3 cellular contexts compared by ENCODE assay signal in the genomic region with DNA sequence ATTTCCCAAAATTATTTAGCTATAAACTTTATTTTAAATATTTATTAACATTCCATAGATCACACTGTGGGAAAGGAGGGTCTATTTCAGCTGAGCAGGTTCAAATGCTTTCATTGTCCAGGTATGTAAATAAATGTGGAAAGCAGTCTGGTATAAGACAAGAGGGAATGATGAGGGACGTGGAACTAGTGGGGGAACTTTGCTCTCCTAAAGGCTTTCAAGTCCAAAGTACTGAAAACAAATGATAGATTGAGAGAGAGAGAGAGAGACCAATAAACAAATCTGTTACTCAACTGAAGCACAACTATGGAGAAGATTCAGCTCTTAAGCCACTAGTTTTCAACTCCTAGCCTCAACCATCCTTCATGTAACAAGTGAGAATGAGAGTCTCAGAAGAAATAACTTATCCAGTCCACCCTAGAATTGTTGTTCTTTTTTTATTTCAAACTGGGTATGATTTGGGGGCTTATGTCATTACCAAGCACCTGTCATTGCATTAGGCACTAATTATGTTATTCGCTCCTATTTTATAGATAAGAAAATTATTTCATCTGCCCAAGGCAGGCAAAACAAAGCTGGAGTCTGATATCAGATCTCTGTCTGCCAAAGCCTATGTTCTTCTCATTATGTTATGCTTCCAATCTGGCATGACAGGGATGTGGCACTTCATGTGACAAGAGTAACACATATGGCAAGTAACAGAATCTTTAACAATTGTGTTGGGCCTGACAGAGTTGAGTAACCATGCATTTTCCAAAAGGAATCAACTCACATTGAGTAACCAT.
TF ChIP-seq lines count a peak whose summit lies in the region.

No MANE protein-coding gene starts in this region.

TF ChIP-seq in liver, 16 proteins besides CTCF, POLR2A, EP300 and RAD21 (continued from another document):
- TF ChIP-seq, protein P1, sequence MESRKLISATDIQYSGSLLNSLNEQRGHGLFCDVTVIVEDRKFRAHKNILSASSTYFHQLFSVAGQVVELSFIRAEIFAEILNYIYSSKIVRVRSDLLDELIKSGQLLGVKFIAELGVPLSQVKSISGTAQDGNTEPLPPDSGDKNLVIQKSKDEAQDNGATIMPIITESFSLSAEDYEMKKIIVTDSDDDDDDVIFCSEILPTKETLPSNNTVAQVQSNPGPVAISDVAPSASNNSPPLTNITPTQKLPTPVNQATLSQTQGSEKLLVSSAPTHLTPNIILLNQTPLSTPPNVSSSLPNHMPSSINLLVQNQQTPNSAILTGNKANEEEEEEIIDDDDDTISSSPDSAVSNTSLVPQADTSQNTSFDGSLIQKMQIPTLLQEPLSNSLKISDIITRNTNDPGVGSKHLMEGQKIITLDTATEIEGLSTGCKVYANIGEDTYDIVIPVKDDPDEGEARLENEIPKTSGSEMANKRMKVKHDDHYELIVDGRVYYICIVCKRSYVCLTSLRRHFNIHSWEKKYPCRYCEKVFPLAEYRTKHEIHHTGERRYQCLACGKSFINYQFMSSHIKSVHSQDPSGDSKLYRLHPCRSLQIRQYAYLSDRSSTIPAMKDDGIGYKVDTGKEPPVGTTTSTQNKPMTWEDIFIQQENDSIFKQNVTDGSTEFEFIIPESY (IDR thresholded peaks at IDR 0.05): peak; percentile 44
- TF ChIP-seq HNF4A (conservative IDR thresholded peaks at IDR 0.05): peak; percentile 90 to 94
- TF ChIP-seq YY1 (IDR thresholded peaks at IDR 0.05): peak; percentile 37
- TF ChIP-seq, protein P2, sequence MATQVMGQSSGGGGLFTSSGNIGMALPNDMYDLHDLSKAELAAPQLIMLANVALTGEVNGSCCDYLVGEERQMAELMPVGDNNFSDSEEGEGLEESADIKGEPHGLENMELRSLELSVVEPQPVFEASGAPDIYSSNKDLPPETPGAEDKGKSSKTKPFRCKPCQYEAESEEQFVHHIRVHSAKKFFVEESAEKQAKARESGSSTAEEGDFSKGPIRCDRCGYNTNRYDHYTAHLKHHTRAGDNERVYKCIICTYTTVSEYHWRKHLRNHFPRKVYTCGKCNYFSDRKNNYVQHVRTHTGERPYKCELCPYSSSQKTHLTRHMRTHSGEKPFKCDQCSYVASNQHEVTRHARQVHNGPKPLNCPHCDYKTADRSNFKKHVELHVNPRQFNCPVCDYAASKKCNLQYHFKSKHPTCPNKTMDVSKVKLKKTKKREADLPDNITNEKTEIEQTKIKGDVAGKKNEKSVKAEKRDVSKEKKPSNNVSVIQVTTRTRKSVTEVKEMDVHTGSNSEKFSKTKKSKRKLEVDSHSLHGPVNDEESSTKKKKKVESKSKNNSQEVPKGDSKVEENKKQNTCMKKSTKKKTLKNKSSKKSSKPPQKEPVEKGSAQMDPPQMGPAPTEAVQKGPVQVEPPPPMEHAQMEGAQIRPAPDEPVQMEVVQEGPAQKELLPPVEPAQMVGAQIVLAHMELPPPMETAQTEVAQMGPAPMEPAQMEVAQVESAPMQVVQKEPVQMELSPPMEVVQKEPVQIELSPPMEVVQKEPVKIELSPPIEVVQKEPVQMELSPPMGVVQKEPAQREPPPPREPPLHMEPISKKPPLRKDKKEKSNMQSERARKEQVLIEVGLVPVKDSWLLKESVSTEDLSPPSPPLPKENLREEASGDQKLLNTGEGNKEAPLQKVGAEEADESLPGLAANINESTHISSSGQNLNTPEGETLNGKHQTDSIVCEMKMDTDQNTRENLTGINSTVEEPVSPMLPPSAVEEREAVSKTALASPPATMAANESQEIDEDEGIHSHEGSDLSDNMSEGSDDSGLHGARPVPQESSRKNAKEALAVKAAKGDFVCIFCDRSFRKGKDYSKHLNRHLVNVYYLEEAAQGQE (IDR thresholded peaks at IDR 0.05): peak; percentile 81
- no peak for TF ChIP-seq FOXA1 (IDR thresholded peaks at IDR 0.05)
- no peak for TF ChIP-seq TAF1 (conservative IDR thresholded peaks at IDR 0.05)
- no peak for TF ChIP-seq EGR1 (IDR thresholded peaks at IDR 0.05; ENCODE audit: low read depth in 2 of 2)
- TF ChIP-seq JUND (IDR thresholded peaks at IDR 0.05): peak in 1 of 2 donors; percentile 51
- TF ChIP-seq, protein P3, sequence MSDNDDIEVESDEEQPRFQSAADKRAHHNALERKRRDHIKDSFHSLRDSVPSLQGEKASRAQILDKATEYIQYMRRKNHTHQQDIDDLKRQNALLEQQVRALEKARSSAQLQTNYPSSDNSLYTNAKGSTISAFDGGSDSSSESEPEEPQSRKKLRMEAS (IDR thresholded peaks at IDR 0.05): peak; percentile 35
- TF ChIP-seq, protein P4, sequence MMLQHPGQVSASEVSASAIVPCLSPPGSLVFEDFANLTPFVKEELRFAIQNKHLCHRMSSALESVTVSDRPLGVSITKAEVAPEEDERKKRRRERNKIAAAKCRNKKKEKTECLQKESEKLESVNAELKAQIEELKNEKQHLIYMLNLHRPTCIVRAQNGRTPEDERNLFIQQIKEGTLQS (IDR thresholded peaks at IDR 0.05): no peak

TF ChIP-seq in HepG2, 621 proteins besides CTCF, POLR2A, EP300 and RAD21 (continued from another document):
- TF ChIP-seq, protein P5, sequence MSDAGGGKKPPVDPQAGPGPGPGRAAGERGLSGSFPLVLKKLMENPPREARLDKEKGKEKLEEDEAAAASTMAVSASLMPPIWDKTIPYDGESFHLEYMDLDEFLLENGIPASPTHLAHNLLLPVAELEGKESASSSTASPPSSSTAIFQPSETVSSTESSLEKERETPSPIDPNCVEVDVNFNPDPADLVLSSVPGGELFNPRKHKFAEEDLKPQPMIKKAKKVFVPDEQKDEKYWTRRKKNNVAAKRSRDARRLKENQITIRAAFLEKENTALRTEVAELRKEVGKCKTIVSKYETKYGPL (CRISPR knock-in tag; IDR thresholded peaks at IDR 0.05): no peak
- TF ChIP-seq, protein P6, sequence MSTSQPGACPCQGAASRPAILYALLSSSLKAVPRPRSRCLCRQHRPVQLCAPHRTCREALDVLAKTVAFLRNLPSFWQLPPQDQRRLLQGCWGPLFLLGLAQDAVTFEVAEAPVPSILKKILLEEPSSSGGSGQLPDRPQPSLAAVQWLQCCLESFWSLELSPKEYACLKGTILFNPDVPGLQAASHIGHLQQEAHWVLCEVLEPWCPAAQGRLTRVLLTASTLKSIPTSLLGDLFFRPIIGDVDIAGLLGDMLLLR (CRISPR knock-in tag; IDR thresholded peaks at IDR 0.05): no peak
- TF ChIP-seq, protein P7, sequence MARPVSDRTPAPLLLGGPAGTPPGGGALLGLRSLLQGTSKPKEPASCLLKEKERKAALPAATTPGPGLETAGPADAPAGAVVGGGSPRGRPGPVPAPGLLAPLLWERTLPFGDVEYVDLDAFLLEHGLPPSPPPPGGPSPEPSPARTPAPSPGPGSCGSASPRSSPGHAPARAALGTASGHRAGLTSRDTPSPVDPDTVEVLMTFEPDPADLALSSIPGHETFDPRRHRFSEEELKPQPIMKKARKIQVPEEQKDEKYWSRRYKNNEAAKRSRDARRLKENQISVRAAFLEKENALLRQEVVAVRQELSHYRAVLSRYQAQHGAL (CRISPR knock-in tag; IDR thresholded peaks at IDR 0.05; ENCODE audit: not compliant biosample characterization): no peak
- TF ChIP-seq JUND (CRISPR knock-in tag; IDR thresholded peaks at IDR 0.05): no peak
- no peak for TF ChIP-seq REPIN1 (CRISPR knock-in tag; IDR thresholded peaks at IDR 0.05; ENCODE audit: borderline replicate concordance, low read depth)
- no peak for TF ChIP-seq TBL1XR1 (IDR thresholded peaks at IDR 0.05; ENCODE audit: borderline replicate concordance, low read length, partially characterized antibody)
- TF ChIP-seq ZIK1 (CRISPR knock-in tag; IDR thresholded peaks at IDR 0.05; ENCODE audit: borderline replicate concordance, low read depth): no peak
- no peak for TF ChIP-seq RARA (CRISPR knock-in tag; IDR thresholded peaks at IDR 0.05)
- TF ChIP-seq CBX2 (IDR thresholded peaks at IDR 0.05; ENCODE audit: low read depth, low read length): no peak
- TF ChIP-seq CBX2 (CRISPR knock-in tag; IDR thresholded peaks at IDR 0.05; ENCODE audit: low read depth): no peak
- TF ChIP-seq GPN1 (CRISPR knock-in tag; IDR thresholded peaks at IDR 0.05; ENCODE audit: borderline replicate concordance): no peak

TF ChIP-seq in neural cell, 6 proteins besides CTCF, POLR2A, EP300 and RAD21 (continued from another document):
- TF ChIP-seq, protein P2 (IDR thresholded peaks at IDR 0.05; ENCODE audit: borderline replicate concordance): no peak
- TF ChIP-seq EZH2 (IDR thresholded peaks at IDR 0.05; ENCODE audit: borderline replicate concordance, insufficient read depth, low read length, poor library complexity, severe bottlenecking) (no peak), MXI1 (conservative IDR thresholded peaks at IDR 0.05; ENCODE audit: poor library complexity, severe bottlenecking) (no peak), SMC3 (conservative IDR thresholded peaks at IDR 0.05; ENCODE audit: poor library complexity) (no peak), TAF1 (IDR thresholded peaks at IDR 0.05; ENCODE audit: low read depth) (no peak)
